In genomic region chr1:55140546-55140983, GRCh38 we compare ENCODE assay signal across 8 cellular contexts.
A peak's percentile ranks its signal among the peaks of the same experiment; 100 is the strongest.
DNase-seq lines count a peak whose midpoint lies in the region; ATAC-seq and TF ChIP-seq lines count a peak whose summit lies in the region.

No MANE protein-coding gene starts in this region.

- intact Hi-C loops in CD14-positive monocyte (cut with micrococcal nuclease): loop anchor here (2.0 to 10.0 kb wide), 3 partner anchors 136 to 1444 kb away; no protein-coding TSS in a partner anchor

- H3K27ac Mint-ChIP-seq in CD14-positive monocyte: no peak overlapping the region
- H3K27ac Mint-ChIP-seq in effector memory CD8-positive, alpha-beta T cell: peak overlapping the region; percentile 89 to 94
- no peak overlapping the region for H3K27ac Mint-ChIP-seq in mesothelial cell of epicardium

- H3K4me1 Mint-ChIP-seq in CD14-positive monocyte (peaks cover 6% of the 10 kb centered on the region), mesothelial cell of epicardium (no peaks in the 10 kb centered on the region)
- H3K4me1 Mint-ChIP-seq in effector memory CD8-positive, alpha-beta T cell (ENCODE audit: low read depth in 2 of 2): peaks cover 8 to 11% of the 10 kb centered on the region in 2 donors

- H3K4me3 Mint-ChIP-seq in CD14-positive monocyte (no peak overlapping the region), mesothelial cell of epicardium (no peak overlapping the region)
- H3K4me3 Mint-ChIP-seq in effector memory CD8-positive, alpha-beta T cell: peak overlapping the region in 1 of 2 donors; percentile 12

- H3K9me3 Mint-ChIP-seq in CD14-positive monocyte (no peaks in the 10 kb centered on the region), mesothelial cell of epicardium (no peaks in the 10 kb centered on the region)
- no peaks in the 10 kb centered on the region for H3K9me3 Mint-ChIP-seq in effector memory CD8-positive, alpha-beta T cell

- ATAC-seq in HG03571 (IDR thresholded peaks at IDR 0.05; ENCODE audit: unreplicated experiment): peak; percentile 72
- ATAC-seq in effector memory CD8-positive, alpha-beta T cell (replicated peaks): peak; percentile 79

- H3K27me3 Mint-ChIP-seq in CD14-positive monocyte (ENCODE audit: low read depth in 3 of 3) (peaks cover 0 to 1% (median 0%) of the 10 kb centered on the region in 3 donors), mesothelial cell of epicardium (ENCODE audit: low read depth) (no peaks in the 10 kb centered on the region)
- no peaks in the 10 kb centered on the region for H3K27me3 Mint-ChIP-seq in effector memory CD8-positive, alpha-beta T cell

- H3K36me3 Mint-ChIP-seq in CD14-positive monocyte (peaks cover 44 to 46% of the 10 kb centered on the region in 2 donors), mesothelial cell of epicardium (peaks cover 21% of the 10 kb centered on the region)
- peaks cover 32% of the 10 kb centered on the region for H3K36me3 Mint-ChIP-seq in effector memory CD8-positive, alpha-beta T cell (ENCODE audit: insufficient read depth)

- DNase-seq in CD14-positive monocyte (ENCODE audit: low spot score) (peak; percentile 61), GM19240 (ENCODE audit: insufficient read length, low spot score) (peak; percentile 21), NCI-H82 treated with DMSO at 0.1 percent for 48 hours (lab: John Stamatoyannopoulos, UW; ENCODE audit: unreplicated experiment) (peak; percentile 66), mesothelial cell of epicardium (ENCODE audit: low spot score in 2 of 2, unreplicated experiment in 2 of 2) (peak; percentile 27 to 50)
- peak; percentile 56 to 73 for DNase-seq in activated CD4-positive, alpha-beta T cell treated with anti-CD3 and anti-CD28 coated beads, Interleukin-2, amount 50 U/mL, for 48 hours
- peak; percentile 57 to 69 (median 67) for DNase-seq in effector memory CD8-positive, alpha-beta T cell
- DNase-seq in stimulated activated CD8-positive, alpha-beta memory T cell treated with anti-CD3 and anti-CD28 coated beads, Interleukin-4, amount 100 ng/mL, for 4 hours (ENCODE audit: low read depth in 2 of 2, low spot score in 1 of 2): peak; percentile 36 to 42

- TF ChIP-seq CTCF in CD14-positive monocyte (IDR thresholded peaks at IDR 0.05): peak; percentile 88
- peak; percentile 38 for TF ChIP-seq CTCF in mesothelial cell of epicardium (IDR thresholded peaks at IDR 0.05; ENCODE audit: unreplicated experiment)

Comparison
In these comparisons a context has a peak if more than half of its experiments do, and no peak if none do; other contexts are left out.
1. Peak in every context shown above with its lines: DNase-seq and ATAC-seq.
2. H3K27ac Mint-ChIP-seq: peak in effector memory CD8-positive, alpha-beta T cell (2 of 2); none in CD14-positive monocyte (0 of 7) and mesothelial cell of epicardium (single experiment).